ENCODE assay signal across 8 cellular contexts in the genomic region with DNA sequence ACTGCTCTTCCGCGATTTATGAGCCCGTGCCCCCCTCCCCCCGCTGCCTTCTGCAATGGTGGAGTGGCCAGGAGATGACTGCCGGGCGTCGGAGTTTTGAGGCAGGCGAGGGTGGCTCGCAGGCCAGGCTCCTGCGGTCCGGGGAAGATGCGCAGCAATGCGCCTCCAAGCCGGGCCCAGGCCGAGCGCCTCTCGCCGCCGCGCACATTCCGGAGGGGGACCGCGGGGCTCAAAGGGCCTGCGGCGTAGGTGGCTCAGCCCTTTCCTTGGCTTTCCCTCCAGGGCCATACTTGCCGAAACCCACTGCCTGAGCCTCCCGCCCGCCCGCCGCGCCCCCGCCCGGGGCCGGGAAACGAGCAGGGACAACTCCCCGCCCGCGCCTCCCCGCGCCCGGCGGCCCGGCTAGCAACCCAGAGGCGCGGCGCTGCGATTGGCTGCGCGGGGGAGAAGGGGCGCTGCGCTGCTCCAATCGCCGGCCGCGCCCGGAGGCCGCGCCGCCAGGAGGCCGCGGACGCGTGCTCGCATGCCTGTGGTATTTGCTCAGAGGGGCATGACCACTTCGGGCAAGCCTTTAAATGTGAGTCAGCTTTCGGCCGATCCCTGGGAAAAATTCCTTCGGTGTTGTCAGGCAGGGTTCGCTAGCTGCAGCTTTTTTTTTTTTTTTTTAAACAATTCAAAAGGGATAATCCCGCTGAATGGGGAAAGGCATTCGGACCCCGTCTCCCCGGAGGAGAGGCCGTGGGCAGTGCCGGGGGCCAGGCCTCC.
DNase-seq lines count a peak whose midpoint lies in the region; ATAC-seq and TF ChIP-seq lines count a peak whose summit lies in the region.

No MANE protein-coding gene starts in this region.

- peak overlapping the region; percentile 13 to 66 (median 49) for H3K4me3 ChIP-seq in subcutaneous abdominal adipose tissue (ENCODE audit: low read depth in 1 of 5, low read length in 5 of 5)

- peak overlapping the region; percentile 55 for H3K4me3 Mint-ChIP-seq in activated naive CD8-positive, alpha-beta T cell treated with anti-CD3 and anti-CD28 coated beads for 36 hours
- peak overlapping the region; percentile 64 for H3K4me3 Mint-ChIP-seq in glutamatergic neuron (ENCODE audit: unreplicated experiment)

- peaks cover 27% of the 10 kb centered on the region for H3K4me1 Mint-ChIP-seq in activated naive CD8-positive, alpha-beta T cell treated with anti-CD3 and anti-CD28 coated beads for 36 hours
- peaks cover 25% of the 10 kb centered on the region for H3K4me1 Mint-ChIP-seq in glutamatergic neuron (ENCODE audit: low read depth, unreplicated experiment)

- H3K27me3 ChIP-seq in subcutaneous abdominal adipose tissue (ENCODE audit: control insufficient read depth in 5 of 5, insufficient read depth in 4 of 5, low read length in 5 of 5), result no peaks in the 10 kb centered on the region

- POLR2A ChIA-PET in GM10248 (lab: Yijun Ruan, JAX), result no interaction called here

- H3K36me3 Mint-ChIP-seq in activated naive CD8-positive, alpha-beta T cell treated with anti-CD3 and anti-CD28 coated beads for 36 hours, result no peaks in the 10 kb centered on the region
- no peaks in the 10 kb centered on the region for H3K36me3 Mint-ChIP-seq in glutamatergic neuron (ENCODE audit: unreplicated experiment)

- TF ChIP-seq CTCF in GM10248 (IDR thresholded peaks at IDR 0.05; ENCODE audit: control extremely low read depth, extremely low read depth, low read depth, missing control alignments), result no peak
- peak; percentile 21 for TF ChIP-seq CTCF in glutamatergic neuron (IDR thresholded peaks at IDR 0.05; ENCODE audit: partially characterized antibody, unreplicated experiment)
- no peak for TF ChIP-seq CTCF in omental fat pad (IDR thresholded peaks at IDR 0.05)

- H3K4me1 ChIP-seq in subcutaneous abdominal adipose tissue (ENCODE audit: control insufficient read depth in 5 of 5, insufficient read depth in 5 of 5, low read length in 5 of 5), result peaks cover 0 to 20% (median 17%) of the 10 kb centered on the region in 5 donors

- peak overlapping the region; percentile 10 for H3K27ac Mint-ChIP-seq in activated naive CD8-positive, alpha-beta T cell treated with anti-CD3 and anti-CD28 coated beads for 36 hours
- H3K27ac Mint-ChIP-seq in glutamatergic neuron (ENCODE audit: unreplicated experiment), result no peak overlapping the region

- H3K27me3 Mint-ChIP-seq in activated naive CD8-positive, alpha-beta T cell treated with anti-CD3 and anti-CD28 coated beads for 36 hours, result no peaks in the 10 kb centered on the region
- peaks cover 6% of the 10 kb centered on the region for H3K27me3 Mint-ChIP-seq in glutamatergic neuron (ENCODE audit: unreplicated experiment)

- H3K9me3 Mint-ChIP-seq in activated naive CD8-positive, alpha-beta T cell treated with anti-CD3 and anti-CD28 coated beads for 36 hours, result no peaks in the 10 kb centered on the region
- H3K9me3 Mint-ChIP-seq in glutamatergic neuron (ENCODE audit: unreplicated experiment), result peaks cover 11% of the 10 kb centered on the region

- no peaks in the 10 kb centered on the region for H3K9me3 ChIP-seq in subcutaneous abdominal adipose tissue (ENCODE audit: control insufficient read depth in 5 of 5, low read length in 5 of 5)

- H3K9ac ChIP-seq in subcutaneous abdominal adipose tissue (ENCODE audit: low read length in 5 of 5), result peak overlapping the region in 4 of 5 donors; percentile 33 to 56 (median 54)

- no peaks in the 10 kb centered on the region for H3K36me3 ChIP-seq in subcutaneous abdominal adipose tissue (ENCODE audit: control insufficient read depth in 5 of 5, insufficient read depth in 5 of 5, low read length in 5 of 5)

- DNase-seq in GM10248 (ENCODE audit: extremely low spot score), result peak; percentile 93
- DNase-seq in SK-MEL-5 (ENCODE audit: low read depth, low spot score), result peak; percentile 86
- DNase-seq in activated naive CD8-positive, alpha-beta T cell treated with anti-CD3 and anti-CD28 coated beads for 36 hours, result peak; percentile 85
- peak; percentile 80 for DNase-seq in glutamatergic neuron
- peak; percentile 52 for DNase-seq in omental fat pad (ENCODE audit: low spot score)

- peak overlapping the region; percentile 64 for H3K27ac ChIP-seq in subcutaneous abdominal adipose tissue (ENCODE audit: low read depth, low read length)

- in situ Hi-C loops in SK-MEL-5 (cut with HindIII; ENCODE audit: low pct_unique_long_range_greater_than_20kb, low sequenced_read_pairs), result no loop called here

- CTCF ChIA-PET in GM10248 (lab: Yijun Ruan, JAX), result interaction anchor here (1.3 to 1.9 kb wide), 2 partner anchors 146 to 246 kb away, joined by 5 to 6 read pairs; no protein-coding TSS in a partner anchor

- peak; percentile 75 for ATAC-seq in HG03095 (IDR thresholded peaks at IDR 0.05; ENCODE audit: unreplicated experiment)
- peak; percentile 98 for ATAC-seq in omental fat pad (ENCODE audit: low FRiP score)
- no peak for ATAC-seq in GM18520 (IDR thresholded peaks at IDR 0.05; ENCODE audit: unreplicated experiment)
